2 cellular contexts compared by ENCODE assay signal in genomic region chr2:160207804-160208661, GRCh38.
A peak's percentile ranks its signal among the peaks of the same experiment; 100 is the strongest.
TF ChIP-seq lines count a peak whose summit lies in the region.

No MANE protein-coding gene starts in this region.

TF ChIP-seq in Ishikawa, 13 proteins besides CTCF, POLR2A, EP300 and RAD21 (continued from another document):
- TF ChIP-seq, protein P1, sequence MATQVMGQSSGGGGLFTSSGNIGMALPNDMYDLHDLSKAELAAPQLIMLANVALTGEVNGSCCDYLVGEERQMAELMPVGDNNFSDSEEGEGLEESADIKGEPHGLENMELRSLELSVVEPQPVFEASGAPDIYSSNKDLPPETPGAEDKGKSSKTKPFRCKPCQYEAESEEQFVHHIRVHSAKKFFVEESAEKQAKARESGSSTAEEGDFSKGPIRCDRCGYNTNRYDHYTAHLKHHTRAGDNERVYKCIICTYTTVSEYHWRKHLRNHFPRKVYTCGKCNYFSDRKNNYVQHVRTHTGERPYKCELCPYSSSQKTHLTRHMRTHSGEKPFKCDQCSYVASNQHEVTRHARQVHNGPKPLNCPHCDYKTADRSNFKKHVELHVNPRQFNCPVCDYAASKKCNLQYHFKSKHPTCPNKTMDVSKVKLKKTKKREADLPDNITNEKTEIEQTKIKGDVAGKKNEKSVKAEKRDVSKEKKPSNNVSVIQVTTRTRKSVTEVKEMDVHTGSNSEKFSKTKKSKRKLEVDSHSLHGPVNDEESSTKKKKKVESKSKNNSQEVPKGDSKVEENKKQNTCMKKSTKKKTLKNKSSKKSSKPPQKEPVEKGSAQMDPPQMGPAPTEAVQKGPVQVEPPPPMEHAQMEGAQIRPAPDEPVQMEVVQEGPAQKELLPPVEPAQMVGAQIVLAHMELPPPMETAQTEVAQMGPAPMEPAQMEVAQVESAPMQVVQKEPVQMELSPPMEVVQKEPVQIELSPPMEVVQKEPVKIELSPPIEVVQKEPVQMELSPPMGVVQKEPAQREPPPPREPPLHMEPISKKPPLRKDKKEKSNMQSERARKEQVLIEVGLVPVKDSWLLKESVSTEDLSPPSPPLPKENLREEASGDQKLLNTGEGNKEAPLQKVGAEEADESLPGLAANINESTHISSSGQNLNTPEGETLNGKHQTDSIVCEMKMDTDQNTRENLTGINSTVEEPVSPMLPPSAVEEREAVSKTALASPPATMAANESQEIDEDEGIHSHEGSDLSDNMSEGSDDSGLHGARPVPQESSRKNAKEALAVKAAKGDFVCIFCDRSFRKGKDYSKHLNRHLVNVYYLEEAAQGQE (IDR thresholded peaks at IDR 0.05; ENCODE audit: low read depth) = no peak
- TF ChIP-seq TEAD4 (IDR thresholded peaks at IDR 0.05) = peak; percentile 83
- peak; percentile 97 for TF ChIP-seq TCF12 (IDR thresholded peaks at IDR 0.05; ENCODE audit: low read depth)
- no peak for TF ChIP-seq CREB1 (IDR thresholded peaks at IDR 0.05; ENCODE audit: low read depth)
- no peak for TF ChIP-seq YY1 (IDR thresholded peaks at IDR 0.05; ENCODE audit: low read depth)
- peak; percentile 50; the same call in 1 of the 2 replicates for TF ChIP-seq TAF1 (IDR thresholded peaks at IDR 0.05; ENCODE audit: low read depth)
TF ChIP-seq in Ishikawa: peak in this region for 6.

TF ChIP-seq in HepG2, 621 proteins besides CTCF, POLR2A, EP300 and RAD21 (continued from another document and continues in another):
- TF ChIP-seq, protein P2, sequence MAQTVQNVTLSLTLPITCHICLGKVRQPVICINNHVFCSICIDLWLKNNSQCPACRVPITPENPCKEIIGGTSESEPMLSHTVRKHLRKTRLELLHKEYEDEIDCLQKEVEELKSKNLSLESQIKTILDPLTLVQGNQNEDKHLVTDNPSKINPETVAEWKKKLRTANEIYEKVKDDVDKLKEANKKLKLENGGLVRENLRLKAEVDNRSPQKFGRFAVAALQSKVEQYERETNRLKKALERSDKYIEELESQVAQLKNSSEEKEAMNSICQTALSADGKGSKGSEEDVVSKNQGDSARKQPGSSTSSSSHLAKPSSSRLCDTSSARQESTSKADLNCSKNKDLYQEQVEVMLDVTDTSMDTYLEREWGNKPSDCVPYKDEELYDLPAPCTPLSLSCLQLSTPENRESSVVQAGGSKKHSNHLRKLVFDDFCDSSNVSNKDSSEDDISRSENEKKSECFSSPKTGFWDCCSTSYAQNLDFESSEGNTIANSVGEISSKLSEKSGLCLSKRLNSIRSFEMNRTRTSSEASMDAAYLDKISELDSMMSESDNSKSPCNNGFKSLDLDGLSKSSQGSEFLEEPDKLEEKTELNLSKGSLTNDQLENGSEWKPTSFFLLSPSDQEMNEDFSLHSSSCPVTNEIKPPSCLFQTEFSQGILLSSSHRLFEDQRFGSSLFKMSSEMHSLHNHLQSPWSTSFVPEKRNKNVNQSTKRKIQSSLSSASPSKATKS (CRISPR knock-in tag; IDR thresholded peaks at IDR 0.05) = no peak
- TF ChIP-seq NAIF1 (CRISPR knock-in tag; IDR thresholded peaks at IDR 0.05; ENCODE audit: borderline replicate concordance) (no peak), ZSCAN29 (CRISPR knock-in tag; conservative IDR thresholded peaks at IDR 0.05) (no peak), MTF2 (CRISPR knock-in tag; IDR thresholded peaks at IDR 0.05; ENCODE audit: borderline replicate concordance) (no peak), NFIB (CRISPR knock-in tag; IDR thresholded peaks at IDR 0.05; ENCODE audit: borderline replicate concordance) (no peak), RARG (CRISPR knock-in tag; IDR thresholded peaks at IDR 0.05; ENCODE audit: low read depth) (no peak), MTA1 (CRISPR knock-in tag; IDR thresholded peaks at IDR 0.05; ENCODE audit: borderline replicate concordance) (no peak), DBP (CRISPR knock-in tag; IDR thresholded peaks at IDR 0.05; ENCODE audit: not compliant biosample characterization) (no peak), NFATC3 (CRISPR knock-in tag; IDR thresholded peaks at IDR 0.05) (no peak), TEAD3 (CRISPR knock-in tag; optimal IDR thresholded peaks at IDR 0.05; ENCODE audit: borderline replicate concordance) (peak; percentile 18), ZFP37 (CRISPR knock-in tag; IDR thresholded peaks at IDR 0.05; ENCODE audit: borderline replicate concordance) (no peak), ZNF235 (CRISPR knock-in tag; IDR thresholded peaks at IDR 0.05; ENCODE audit: borderline replicate concordance) (no peak), ZNF333 (CRISPR knock-in tag; IDR thresholded peaks at IDR 0.05; ENCODE audit: borderline replicate concordance) (no peak), ZNF605 (CRISPR knock-in tag; IDR thresholded peaks at IDR 0.05) (no peak), SALL1 (CRISPR knock-in tag; IDR thresholded peaks at IDR 0.05) (no peak; the same call in 1 of the 2 replicates), TOPORS (CRISPR knock-in tag; IDR thresholded peaks at IDR 0.05) (no peak), MXD4 (CRISPR knock-in tag; IDR thresholded peaks at IDR 0.05) (no peak), TRIM22 (IDR thresholded peaks at IDR 0.05) (no peak), SNAPC2 (CRISPR knock-in tag; IDR thresholded peaks at IDR 0.05) (no peak), JDP2 (CRISPR knock-in tag; IDR thresholded peaks at IDR 0.05; ENCODE audit: borderline replicate concordance) (no peak), ZNF746 (CRISPR knock-in tag; IDR thresholded peaks at IDR 0.05) (no peak), ZFP82 (CRISPR knock-in tag; IDR thresholded peaks at IDR 0.05; ENCODE audit: borderline replicate concordance) (no peak), ZNF883 (CRISPR knock-in tag; IDR thresholded peaks at IDR 0.05; ENCODE audit: not compliant biosample characterization) (no peak), U2AF1 (optimal IDR thresholded peaks at IDR 0.05; ENCODE audit: low read depth, low read length) (no peak), ELF3 (CRISPR knock-in tag; IDR thresholded peaks at IDR 0.05) (peak; percentile 41; the same call in 1 of the 2 replicates), ZEB1 (IDR thresholded peaks at IDR 0.05; ENCODE audit: insufficient replicate concordance, low read depth) (no peak), NR2F1 (CRISPR knock-in tag; IDR thresholded peaks at IDR 0.05) (peak in 1 of 2 experiments; percentile 41; a peak in 1 of 4 replicates), XRCC5 (optimal IDR thresholded peaks at IDR 0.05; ENCODE audit: low read length) (peak; percentile 55), ETS1 (CRISPR knock-in tag; IDR thresholded peaks at IDR 0.05) (no peak), UBTF (CRISPR knock-in tag; IDR thresholded peaks at IDR 0.05) (peak; percentile 44; the same call in 1 of the 2 replicates), ZIK1 (CRISPR knock-in tag; IDR thresholded peaks at IDR 0.05; ENCODE audit: borderline replicate concordance, low read depth) (no peak), ZNF687 (CRISPR knock-in tag; IDR thresholded peaks at IDR 0.05) (peak; percentile 51)
- TF ChIP-seq, protein P3, sequence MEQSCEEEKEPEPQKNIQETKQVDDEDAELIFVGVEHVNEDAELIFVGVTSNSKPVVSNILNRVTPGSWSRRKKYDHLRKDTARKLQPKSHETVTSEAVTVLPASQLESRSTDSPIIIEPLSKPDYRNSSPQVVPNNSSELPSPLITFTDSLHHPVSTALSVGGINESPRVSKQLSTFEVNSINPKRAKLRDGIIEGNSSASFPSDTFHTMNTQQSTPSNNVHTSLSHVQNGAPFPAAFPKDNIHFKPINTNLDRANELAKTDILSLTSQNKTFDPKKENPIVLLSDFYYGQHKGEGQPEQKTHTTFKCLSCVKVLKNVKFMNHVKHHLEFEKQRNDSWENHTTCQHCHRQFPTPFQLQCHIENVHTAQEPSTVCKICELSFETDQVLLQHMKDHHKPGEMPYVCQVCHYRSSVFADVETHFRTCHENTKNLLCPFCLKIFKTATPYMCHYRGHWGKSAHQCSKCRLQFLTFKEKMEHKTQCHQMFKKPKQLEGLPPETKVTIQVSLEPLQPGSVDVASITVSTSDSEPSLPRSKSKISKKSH (CRISPR knock-in tag; IDR thresholded peaks at IDR 0.05; ENCODE audit: borderline replicate concordance) = no peak
- TF ChIP-seq, protein P4, sequence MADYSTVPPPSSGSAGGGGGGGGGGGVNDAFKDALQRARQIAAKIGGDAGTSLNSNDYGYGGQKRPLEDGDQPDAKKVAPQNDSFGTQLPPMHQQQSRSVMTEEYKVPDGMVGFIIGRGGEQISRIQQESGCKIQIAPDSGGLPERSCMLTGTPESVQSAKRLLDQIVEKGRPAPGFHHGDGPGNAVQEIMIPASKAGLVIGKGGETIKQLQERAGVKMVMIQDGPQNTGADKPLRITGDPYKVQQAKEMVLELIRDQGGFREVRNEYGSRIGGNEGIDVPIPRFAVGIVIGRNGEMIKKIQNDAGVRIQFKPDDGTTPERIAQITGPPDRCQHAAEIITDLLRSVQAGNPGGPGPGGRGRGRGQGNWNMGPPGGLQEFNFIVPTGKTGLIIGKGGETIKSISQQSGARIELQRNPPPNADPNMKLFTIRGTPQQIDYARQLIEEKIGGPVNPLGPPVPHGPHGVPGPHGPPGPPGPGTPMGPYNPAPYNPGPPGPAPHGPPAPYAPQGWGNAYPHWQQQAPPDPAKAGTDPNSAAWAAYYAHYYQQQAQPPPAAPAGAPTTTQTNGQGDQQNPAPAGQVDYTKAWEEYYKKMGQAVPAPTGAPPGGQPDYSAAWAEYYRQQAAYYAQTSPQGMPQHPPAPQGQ (CRISPR knock-in tag; IDR thresholded peaks at IDR 0.05; ENCODE audit: borderline replicate concordance) = no peak
